In genomic region chr1:3072178-3072947, GRCh38 we compare ENCODE assay signal across 21 cellular contexts. TPM values are rescaled to one million over a fixed set of nuclear protein-coding genes. Genes with fewer than 3 reads are reported as not detected.
DNase-seq lines count a peak whose midpoint lies in the region; ATAC-seq, FAIRE-seq and TF ChIP-seq lines count a peak whose summit lies in the region.
"Had no signal": no experiment of that assay in that cellular context is flagged by ENCODE, and none has a peak within 500 bp of the region (broad histone marks: within the 10 kb centered on the region; RNA-seq: fewer than 3 reads in every experiment).

No MANE protein-coding gene starts in this region.

- WGBS in psoas muscle, 3 donors, result 61 to 71% (median 70%) methylated on average over 23 to 24 of the region's 24 CpGs

- H3K79me2 ChIP-seq in GM23338 (replicated peaks; ENCODE audit: insufficient read depth), result no peaks in the 10 kb centered on the region

- no peak for FAIRE-seq in kidney (lab: Jason Lieb, UNC)

- peak overlapping the region; percentile 35; the same call in 1 of the 3 replicates for H3K4me3 Mint-ChIP-seq in GM23338
- peak overlapping the region; percentile 73 to 84 (median 77) for H3K4me3 Mint-ChIP-seq in brain
- no peak overlapping the region for H3K4me3 Mint-ChIP-seq in CD8-positive, alpha-beta memory T cell

- no peaks in the 10 kb centered on the region for H3K36me3 ChIP-seq in GM23338 (ENCODE audit: insufficient read depth)
- no peaks in the 10 kb centered on the region for H3K36me3 ChIP-seq in kidney (ENCODE audit: control insufficient read depth in 1 of 2, insufficient read depth in 2 of 2, low read length in 2 of 2)
- H3K36me3 ChIP-seq in psoas muscle (ENCODE audit: insufficient read depth in 1 of 2, low read depth in 1 of 2), result no peaks in the 10 kb centered on the region
- no peaks in the 10 kb centered on the region for H3K36me3 ChIP-seq in CD8-positive, alpha-beta memory T cell (ENCODE audit: insufficient read depth, low read length)
- H3K36me3 ChIP-seq: esophagus muscularis mucosa, transverse colon had no signal

- intact Hi-C loops in kidney (cut with DNase I), result no loop called here
- intact Hi-C loops in psoas muscle (cut with DNase I), result no loop called here

- peaks cover 35% of the 10 kb centered on the region for H3K4me1 ChIP-seq in GM23338 (ENCODE audit: insufficient read depth)
- peaks cover 0 to 9% of the 10 kb centered on the region in 2 donors for H3K4me1 ChIP-seq in kidney (ENCODE audit: control insufficient read depth in 1 of 2, insufficient read depth in 1 of 2, low read depth in 1 of 2, low read length in 2 of 2)
- H3K4me1 ChIP-seq in psoas muscle, result peaks cover 2% of the 10 kb centered on the region
- no peaks in the 10 kb centered on the region for H3K4me1 ChIP-seq in CD8-positive, alpha-beta memory T cell (ENCODE audit: insufficient read depth, low read length)

- H3K36me3 Mint-ChIP-seq in GM23338 (ENCODE audit: low read depth), result no peaks in the 10 kb centered on the region
- no peaks in the 10 kb centered on the region for H3K36me3 Mint-ChIP-seq in brain
- no peaks in the 10 kb centered on the region for H3K36me3 Mint-ChIP-seq in CD8-positive, alpha-beta memory T cell

- H3K27ac Mint-ChIP-seq in GM23338, result no peak overlapping the region
- peak overlapping the region; percentile 67 to 97 (median 93) for H3K27ac Mint-ChIP-seq in brain
- H3K27ac Mint-ChIP-seq in CD8-positive, alpha-beta memory T cell, result no peak overlapping the region

- H3K27me3 ChIP-seq in GM23338 (ENCODE audit: insufficient read depth) (peaks cover 78% of the 10 kb centered on the region), psoas muscle (ENCODE audit: insufficient read depth in 3 of 3, low read length in 2 of 3) (peaks cover 0 to 81% (median 16%) of the 10 kb centered on the region in 3 donors)
- peaks cover 8% of the 10 kb centered on the region for H3K27me3 ChIP-seq in CD8-positive, alpha-beta memory T cell (ENCODE audit: insufficient read depth, low read length, poor library complexity, severe bottlenecking)

- ATAC-seq in GM23338 (peak; percentile 9), psoas muscle (no peak), HG02973 (IDR thresholded peaks at IDR 0.05; ENCODE audit: unreplicated experiment) (no peak)
- ATAC-seq: mucosa of descending colon had no signal

- H3K9me2 ChIP-seq in GM23338 (ENCODE audit: insufficient read depth), result no peaks in the 10 kb centered on the region
- H3K9me2 ChIP-seq: SK-N-SH had no signal

- peaks cover 69% of the 10 kb centered on the region for H3K27me3 Mint-ChIP-seq in GM23338 (ENCODE audit: insufficient read depth, low read depth, poor library complexity)
- peaks cover 20% of the 10 kb centered on the region for H3K27me3 Mint-ChIP-seq in brain
- H3K27me3 Mint-ChIP-seq in CD8-positive, alpha-beta memory T cell, result peaks cover 11 to 24% of the 10 kb centered on the region in 2 donors

- H3K4me1 Mint-ChIP-seq in GM23338 (peaks cover 16% of the 10 kb centered on the region; the same call in 2 of the 3 replicates), brain (peaks cover 47% of the 10 kb centered on the region)
- H3K4me1 Mint-ChIP-seq in CD8-positive, alpha-beta memory T cell, result peaks cover 1 to 4% (median 3%) of the 10 kb centered on the region in 3 donors

- no peak overlapping the region for H2AFZ ChIP-seq in GM23338

- TF ChIP-seq CTCF in GM23338 (conservative IDR thresholded peaks at IDR 0.05; ENCODE audit: low read depth in 2 of 2) (no peak), brain (conservative IDR thresholded peaks at IDR 0.05) (no peak), kidney (IDR thresholded peaks at IDR 0.05; ENCODE audit: borderline replicate concordance, extremely low read depth, insufficient read depth) (no peak), psoas muscle (IDR thresholded peaks at IDR 0.05) (no peak)

- CTCF ChIA-PET in CD8-positive, alpha-beta memory T cell (lab: Charles Lee), result no interaction called here

- peak overlapping the region; percentile 78 for H3K4me2 ChIP-seq in GM23338
- H3K4me2 ChIP-seq: KMS-11, SK-N-SH had no signal

- H3K9me3 Mint-ChIP-seq in GM23338 (no peaks in the 10 kb centered on the region), brain (peaks cover 0 to 5% (median 0%) of the 10 kb centered on the region in 5 experiments)
- no peaks in the 10 kb centered on the region for H3K9me3 Mint-ChIP-seq in CD8-positive, alpha-beta memory T cell

- peak overlapping the region; percentile 51; the same call in 1 of the 2 replicates for H3K4me3 ChIP-seq in GM23338
- peak overlapping the region; percentile 23 to 57 for H3K4me3 ChIP-seq in kidney (ENCODE audit: low read length in 2 of 2)
- no peak overlapping the region for H3K4me3 ChIP-seq in psoas muscle
- no peak overlapping the region for H3K4me3 ChIP-seq in CD8-positive, alpha-beta memory T cell (ENCODE audit: low read length)
- H3K4me3 ChIP-seq: mucosa of descending colon, transverse colon had no signal

- peak overlapping the region; percentile 87 to 92 for H3K9ac ChIP-seq in kidney (ENCODE audit: low read length in 2 of 2)
- H3K9ac ChIP-seq: KMS-11, SK-N-SH had no signal

- no peaks in the 10 kb centered on the region; the same call in 1 of the 2 replicates for H4K20me1 ChIP-seq in GM23338 (replicated peaks; ENCODE audit: insufficient read depth)

- H3K27ac ChIP-seq in GM23338 (ENCODE audit: low read depth) (no peak overlapping the region), kidney (ENCODE audit: low read depth in 2 of 2, low read length in 2 of 2) (peak overlapping the region; percentile 91 to 93), psoas muscle (no peak overlapping the region)
- H3K27ac ChIP-seq in CD8-positive, alpha-beta memory T cell (ENCODE audit: low read depth, low read length), result no peak overlapping the region
- H3K27ac ChIP-seq: C4-2B, KMS-11, transverse colon had no signal

- DNase-seq in GM23338 (ENCODE audit: low spot score) (peak; percentile 61), kidney (peak; percentile 78), psoas muscle (peak; percentile 1 to 39), NCI-H1694 treated with DMSO at 0.1 percent for 48 hours (lab: John Stamatoyannopoulos, UW) (no peak), NCI-H526 (lab: John Stamatoyannopoulos, UW) (no peak)
- DNase-seq in CD8-positive, alpha-beta memory T cell, result no peak
- DNase-seq: activated CD4-positive, alpha-beta T cell treated with anti-CD3 and anti-CD28 coated beads for 1 hour; GOT3; islet precursor cell; NCI-H1105; SK-N-SH; stimulated activated CD4-positive, alpha-beta T cell treated with anti-CD3 and anti-CD28 coated beads, Interleukin-12 subunit alpha, Interleukin-12 subunit beta, amount 100 ng/mL, for 4 hours; T1000; transverse colon had no signal

- POLR2A ChIA-PET in CD8-positive, alpha-beta memory T cell (lab: Charles Lee), result no interaction called here

- H3K9me3 ChIP-seq in kidney (ENCODE audit: control insufficient read depth in 1 of 2, low read length in 2 of 2), result no peaks in the 10 kb centered on the region
- H3K9me3 ChIP-seq in psoas muscle, result no peaks in the 10 kb centered on the region
- H3K9me3 ChIP-seq in CD8-positive, alpha-beta memory T cell (ENCODE audit: low read length), result no peaks in the 10 kb centered on the region
- H3K9me3 ChIP-seq: esophagus muscularis mucosa, mucosa of descending colon, SK-N-SH, transverse colon had no signal

- H3F3A ChIP-seq in GM23338 (replicated peaks; ENCODE audit: low read depth), result no peaks in the 10 kb centered on the region

TF ChIP-seq in GM23338, 12 proteins besides CTCF, POLR2A, EP300 and RAD21:
- no peak for TF ChIP-seq ZNF114 (CRISPR knock-in tag; IDR thresholded peaks at IDR 0.05)
- peak; percentile 91 for TF ChIP-seq EZH2phosphoT487 (IDR thresholded peaks at IDR 0.05; ENCODE audit: unreplicated experiment)

RNA-seq across cellular contexts. Expression of gene PRDM16, which starts 3.4 kb away (rescaled TPM):
- total RNA-seq in GM23338 (2014; rRNA removed; shearing (Covaris generic)), result 0.14 and 0.66 TPM in 2 replicates
- polyA plus RNA-seq in GM23338 (2016; fragmentation: Nextera tagmentation; extraction: Ambion mirVana) (0.16 TPM in 2 replicates), brain (ENCODE audit: insufficient read depth, low read depth, low replicate concordance) (2.4 TPM), kidney (ENCODE audit: insufficient read depth, low read depth, low replicate concordance) (3.0 TPM), psoas muscle (under 1 TPM; 0.04 to 0.31 (median 0.20) TPM)
- total RNA-seq in kidney (21.9 TPM), psoas muscle (1 to 10 TPM in 1 of 4 donors, under 1 TPM in 3; 0.20 to 1.2 (median 0.50) TPM)
- total RNA-seq in CD8-positive, alpha-beta memory T cell, result not detected
- polyA plus RNA-seq in CD8-positive, alpha-beta memory T cell, result not detected
- polyA plus RNA-seq: SK-N-SH had no signal

RNA-seq across cellular contexts. Expression of gene ACTRT2, which starts 51.1 kb away (rescaled TPM):
- not detected in 2 replicates for total RNA-seq in GM23338 (2014; rRNA removed; shearing (Covaris generic))
- polyA plus RNA-seq in GM23338 (2016; fragmentation: Nextera tagmentation; extraction: Ambion mirVana), result not detected in 2 replicates
- not detected for polyA plus RNA-seq in brain (ENCODE audit: insufficient read depth, low read depth, low replicate concordance)
- not detected for total RNA-seq in kidney
- polyA plus RNA-seq in kidney (ENCODE audit: insufficient read depth, low read depth, low replicate concordance), result not detected
- total RNA-seq in psoas muscle, result not detected
- polyA plus RNA-seq in psoas muscle, result not detected
- total RNA-seq in CD8-positive, alpha-beta memory T cell, result not detected
- not detected for polyA plus RNA-seq in CD8-positive, alpha-beta memory T cell
- total RNA-seq: esophagus muscularis mucosa, mucosa of descending colon, osteocyte, transverse colon had no signal
- polyA plus RNA-seq: SK-N-SH had no signal

Comparison
In these comparisons a context has a peak if more than half of its experiments do, and no peak if none do; other contexts are left out.
1. DNase-seq: peak in GM23338 (single experiment), kidney (single experiment) and psoas muscle (2 of 2); none in NCI-H1694 treated with DMSO at 0.1 percent for 48 hours (single experiment), CD8-positive, alpha-beta memory T cell (0 of 5) and NCI-H526 (0 of 2).
2. H3K27ac ChIP-seq: peak in kidney (2 of 2); none in GM23338 (single experiment), psoas muscle (single experiment) and CD8-positive, alpha-beta memory T cell (single experiment).
3. H3K4me3 ChIP-seq: peak in GM23338 (single experiment) and kidney (2 of 2); none in psoas muscle (single experiment) and CD8-positive, alpha-beta memory T cell (single experiment).
4. H3K27ac Mint-ChIP-seq: peak in brain (5 of 5); none in GM23338 (single experiment) and CD8-positive, alpha-beta memory T cell (0 of 8).
5. H3K4me3 Mint-ChIP-seq: peak in GM23338 (single experiment) and brain (5 of 5); none in CD8-positive, alpha-beta memory T cell (0 of 7).